In the genomic region with DNA sequence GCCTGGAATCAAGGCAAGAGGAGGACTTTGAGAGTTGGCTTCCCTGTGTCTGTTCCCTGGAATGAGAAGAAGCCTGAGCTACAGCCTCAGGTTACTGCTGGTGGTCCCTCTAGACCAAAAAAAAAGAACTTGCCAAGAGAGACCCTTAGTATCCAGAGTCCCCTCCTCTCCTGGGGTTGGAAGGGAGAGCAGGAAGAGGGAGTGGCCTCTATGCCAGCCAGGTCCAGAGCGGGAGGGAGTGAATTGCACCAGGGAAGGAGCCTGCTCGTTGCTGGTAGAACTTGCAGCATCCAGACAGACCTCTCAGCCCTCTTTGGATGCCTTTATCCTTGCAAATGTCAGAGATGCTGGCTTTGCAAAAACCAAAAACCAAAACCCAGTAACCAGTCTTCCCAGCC, we compare ENCODE assay signal across 17 cellular contexts.
DNase-seq lines count a peak whose midpoint lies in the region; ATAC-seq and TF ChIP-seq lines count a peak whose summit lies in the region.
"Had no signal": no experiment of that assay in that cellular context is flagged by ENCODE, and none has a peak within 500 bp of the region (broad histone marks: within the 10 kb centered on the region; RNA-seq: fewer than 3 reads in every experiment).

No MANE protein-coding gene starts in this region.

- no peak for DNase-seq in IMR-90
- DNase-seq in NCI-H69 (lab: John Stamatoyannopoulos, UW) = peak; percentile 27
- peak; percentile 27 for DNase-seq in ecto neural progenitor cell (ENCODE audit: low spot score)
- no peak for DNase-seq in osteoblast (ENCODE audit: insufficient read length, low spot score, missing footprints)
- no peak for DNase-seq in stimulated activated effector memory CD8-positive, alpha-beta T cell treated with anti-CD3 and anti-CD28 coated beads, Interleukin-12 subunit alpha, Interleukin-12 subunit beta, amount 100 ng/mL, for 72 hours (ENCODE audit: low spot score in 2 of 2)
- DNase-seq in hepatocyte (ENCODE audit: low spot score) = no peak
- DNase-seq: BE2C; CD4-positive, alpha-beta memory T cell; GDM1; H7; NCI-H1105; NCI-H446 had no signal

- peak overlapping the region in 1 of 2 experiments; percentile 44; a peak in 2 of 4 replicates for H4K8ac ChIP-seq in IMR-90 (ENCODE audit: low read depth in 2 of 2, low read length in 2 of 2)

- no peak overlapping the region for H3K4me3 ChIP-seq in IMR-90 (ENCODE audit: insufficient read depth, low read depth, low read length)
- H3K4me3 ChIP-seq in osteoblast (ENCODE audit: insufficient read depth, low read length) = no peak overlapping the region
- no peak overlapping the region for H3K4me3 ChIP-seq in hepatocyte
- H3K4me3 ChIP-seq: GM12878 had no signal

- peak overlapping the region; percentile 16 for H2BK5ac ChIP-seq in IMR-90 (ENCODE audit: low read depth, low read length, poor library complexity, severe bottlenecking)

- H3K9me2 ChIP-seq in hepatocyte (replicated peaks; ENCODE audit: insufficient read depth) = no peaks in the 10 kb centered on the region

- peak overlapping the region; percentile 19 for H4K5ac ChIP-seq in IMR-90 (ENCODE audit: low read depth, low read length)

- no peak overlapping the region for H3K56ac ChIP-seq in IMR-90 (ENCODE audit: extremely low read depth, insufficient read depth, low read length)

- H3K36me3 ChIP-seq in IMR-90 (ENCODE audit: control insufficient read depth, insufficient read depth, low read length) (no peaks in the 10 kb centered on the region), osteoblast (ENCODE audit: insufficient read depth, low read length) (no peaks in the 10 kb centered on the region), hepatocyte (replicated peaks; ENCODE audit: insufficient read depth, low read depth) (no peaks in the 10 kb centered on the region)
- H3K36me3 ChIP-seq: BE2C had no signal

- in situ Hi-C loops in IMR-90 (cut with MboI; ENCODE audit: low sequenced_read_pairs) = no loop called here

- H3K14ac ChIP-seq in IMR-90 (replicated peaks; ENCODE audit: low read depth, low read length) = peak overlapping the region; percentile 27

- H4K20me1 ChIP-seq in IMR-90 (ENCODE audit: insufficient read depth, low read length) (no peaks in the 10 kb centered on the region), osteoblast (ENCODE audit: insufficient read depth, low read length) (no peaks in the 10 kb centered on the region), hepatocyte (ENCODE audit: insufficient read depth, poor library complexity, severe bottlenecking) (no peaks in the 10 kb centered on the region)

- H3K4ac ChIP-seq in IMR-90 (ENCODE audit: low read depth, low read length) = peak overlapping the region; percentile 37; the same call in 1 of the 2 replicates

- H2AK9ac ChIP-seq in IMR-90 (replicated peaks; ENCODE audit: low read depth, low read length, poor library complexity) = no peak overlapping the region

- peak overlapping the region; percentile 27; the same call in 1 of the 2 replicates for H2BK20ac ChIP-seq in IMR-90 (ENCODE audit: low read depth, low read length)

- dilution Hi-C loops in IMR-90 (cut with HindIII; ENCODE audit: low sequenced_read_pairs, unreplicated experiment) = no loop called here

- BruUV-seq in IMR-90 (replicated peaks; lab: Mats Ljungman, UMichigan) = no TSS peak

- 0 out of 2 replicates have a peak overlapping the region, but pooled peaks have one; percentile 49 for H2AK5ac ChIP-seq in IMR-90 (ENCODE audit: low read depth, low read length)

- H3K9me3 ChIP-seq in IMR-90 (ENCODE audit: control insufficient read depth, insufficient read depth, low read length) (no peaks in the 10 kb centered on the region; the same call in 1 of the 2 replicates), osteoblast (ENCODE audit: low read depth, low read length) (no peaks in the 10 kb centered on the region), hepatocyte (ENCODE audit: low read depth) (no peaks in the 10 kb centered on the region)
- H3K9me3 ChIP-seq: BE2C had no signal

- H3K79me2 ChIP-seq in osteoblast (ENCODE audit: insufficient read depth, low read length) (no peaks in the 10 kb centered on the region), hepatocyte (no peaks in the 10 kb centered on the region)

- H3K4me2 ChIP-seq in IMR-90 (ENCODE audit: low read depth, low read length) (no peak overlapping the region), osteoblast (ENCODE audit: insufficient read depth, low read length) (no peak overlapping the region), hepatocyte (no peak overlapping the region)

- no peak for TF ChIP-seq POLR2A in IMR-90 (IDR thresholded peaks at IDR 0.05; ENCODE audit: low read depth, low read length)

- no peak overlapping the region for H3K4me3 Mint-ChIP-seq in stimulated activated effector memory CD8-positive, alpha-beta T cell treated with anti-CD3 and anti-CD28 coated beads, Interleukin-12 subunit alpha, Interleukin-12 subunit beta, amount 100 ng/mL, for 72 hours
- H3K4me3 Mint-ChIP-seq: CD4-positive, alpha-beta memory T cell had no signal

- H3K27ac Mint-ChIP-seq in stimulated activated effector memory CD8-positive, alpha-beta T cell treated with anti-CD3 and anti-CD28 coated beads, Interleukin-12 subunit alpha, Interleukin-12 subunit beta, amount 100 ng/mL, for 72 hours = no peak overlapping the region
- H3K27ac Mint-ChIP-seq: CD4-positive, alpha-beta memory T cell had no signal

- H2BK15ac ChIP-seq in IMR-90 (ENCODE audit: low read depth, low read length) = peak overlapping the region; percentile 1; the same call in 1 of the 3 replicates

- CTCF ChIA-PET in IMR-90 (lab: Yijun Ruan, JAX) = no interaction called here

- H3K4me1 ChIP-seq in IMR-90 (ENCODE audit: control insufficient read depth, insufficient read depth, low read length) (peaks cover 27% of the 10 kb centered on the region), osteoblast (ENCODE audit: insufficient read depth, low read length) (peaks cover 16% of the 10 kb centered on the region), hepatocyte (ENCODE audit: insufficient read depth) (no peaks in the 10 kb centered on the region)
- H3K4me1 ChIP-seq: BE2C had no signal

- POLR2A ChIA-PET in IMR-90 (lab: Charles Lee; ENCODE audit: unreplicated experiment) = no interaction called here

- H3K23ac ChIP-seq in IMR-90 (ENCODE audit: low read depth, low read length) = 0 out of 2 replicates have a peak overlapping the region, but pooled peaks have one; percentile 23

- no peaks in the 10 kb centered on the region for H3K36me3 Mint-ChIP-seq in stimulated activated effector memory CD8-positive, alpha-beta T cell treated with anti-CD3 and anti-CD28 coated beads, Interleukin-12 subunit alpha, Interleukin-12 subunit beta, amount 100 ng/mL, for 72 hours
- H3K36me3 Mint-ChIP-seq: CD4-positive, alpha-beta memory T cell had no signal

- no peak overlapping the region for H3K27ac ChIP-seq in IMR-90 (ENCODE audit: insufficient read depth, low read length)
- H3K27ac ChIP-seq in osteoblast (ENCODE audit: low read depth, low read length) = no peak overlapping the region
- H3K27ac ChIP-seq in hepatocyte = no peak overlapping the region

- H3K9me3 Mint-ChIP-seq in stimulated activated effector memory CD8-positive, alpha-beta T cell treated with anti-CD3 and anti-CD28 coated beads, Interleukin-12 subunit alpha, Interleukin-12 subunit beta, amount 100 ng/mL, for 72 hours = peaks cover 11% of the 10 kb centered on the region

- H2BK120ac ChIP-seq in IMR-90 (ENCODE audit: low read depth, low read length) = peak overlapping the region; percentile 75

- H3K9ac ChIP-seq in IMR-90 (ENCODE audit: low read depth, low read length) = no peak overlapping the region

- H2AFZ ChIP-seq in IMR-90 (replicated peaks; ENCODE audit: low read length, poor library complexity) (peak overlapping the region; percentile 90), osteoblast (ENCODE audit: low read length) (peak overlapping the region; percentile 61), hepatocyte (no peak overlapping the region)

- ATAC-seq in IMR-90 (ENCODE audit: low read depth) (peak; percentile 10; the same call in 1 of the 2 replicates), HG02981 (IDR thresholded peaks at IDR 0.05; ENCODE audit: unreplicated experiment) (no peak)
- ATAC-seq in stimulated activated effector memory CD8-positive, alpha-beta T cell treated with anti-CD3 and anti-CD28 coated beads, Interleukin-12 subunit alpha, Interleukin-12 subunit beta, amount 100 ng/mL, for 72 hours = no peak
- ATAC-seq: GM12878, Panc1, Right ventricle myocardium inferior, SK-N-SH treated with all-trans-retinoic acid at 6 μM for 48 hours had no signal

- intact Hi-C loops in IMR-90 (cut with micrococcal nuclease) = no loop called here

- no peaks in the 10 kb centered on the region for H3K79me1 ChIP-seq in IMR-90 (ENCODE audit: low read depth in 1 of 2, low read length in 2 of 2)

- peak overlapping the region; percentile 31 for H3K18ac ChIP-seq in IMR-90 (ENCODE audit: low read depth, low read length)

- H4K91ac ChIP-seq in IMR-90 (ENCODE audit: insufficient read depth, low read depth, low read length) = peak overlapping the region; percentile 37; the same call in 1 of the 2 replicates

- no peak for TF ChIP-seq RAD21 in IMR-90 (IDR thresholded peaks at IDR 0.05; ENCODE audit: low read length)

- H3K9me1 ChIP-seq in IMR-90 (ENCODE audit: insufficient read depth, low read length) = peaks cover 24% of the 10 kb centered on the region

- H3K27me3 ChIP-seq in IMR-90 (ENCODE audit: control insufficient read depth, insufficient read depth, low read length) (no peaks in the 10 kb centered on the region), osteoblast (ENCODE audit: insufficient read depth, low read length) (no peaks in the 10 kb centered on the region), hepatocyte (no peaks in the 10 kb centered on the region)
- H3K27me3 ChIP-seq: BE2C had no signal

- H3K4me1 Mint-ChIP-seq in stimulated activated effector memory CD8-positive, alpha-beta T cell treated with anti-CD3 and anti-CD28 coated beads, Interleukin-12 subunit alpha, Interleukin-12 subunit beta, amount 100 ng/mL, for 72 hours = no peaks in the 10 kb centered on the region
- H3K4me1 Mint-ChIP-seq: CD4-positive, alpha-beta memory T cell had no signal

- TF ChIP-seq CTCF in IMR-90 (conservative IDR thresholded peaks at IDR 0.05; ENCODE audit: low read depth, low read length) (no peak), osteoblast (IDR thresholded peaks at IDR 0.05; ENCODE audit: extremely low read depth, low read depth, low read length) (no peak), hepatocyte (IDR thresholded peaks at IDR 0.05; ENCODE audit: poor library complexity) (no peak)

- WGBS in IMR-90 (ENCODE audit: extremely low coverage in 2 of 2, insufficient read length in 1 of 2), 2 experiments = no CpG with 5 or more reads among the region's 2 CpGs
- 67% methylated on average over 2 of the region's 2 CpGs for WGBS in hepatocyte (ENCODE audit: low lambda C conversion rate, missing lambda C conversion rate)

TF ChIP-seq in IMR-90, 13 proteins besides CTCF, POLR2A, EP300 and RAD21 (continues in another document):
- TF ChIP-seq BHLHE40 (IDR thresholded peaks at IDR 0.05; ENCODE audit: low read depth, low read length) = no peak
- no peak for TF ChIP-seq FOS (IDR thresholded peaks at IDR 0.05; ENCODE audit: low read depth, low read length)

Comparison
In these comparisons a context has a peak if more than half of its experiments do, and no peak if none do; other contexts are left out.
1. DNase-seq: peak in NCI-H69 (single experiment) and ecto neural progenitor cell (single experiment); none in IMR-90 (single experiment), osteoblast (single experiment), stimulated activated effector memory CD8-positive, alpha-beta T cell treated with anti-CD3 and anti-CD28 coated beads, Interleukin-12 subunit alpha, Interleukin-12 subunit beta, amount 100 ng/mL, for 72 hours (0 of 2) and hepatocyte (single experiment).